ENCODE assay signal across 8 cellular contexts in the genomic region with DNA sequence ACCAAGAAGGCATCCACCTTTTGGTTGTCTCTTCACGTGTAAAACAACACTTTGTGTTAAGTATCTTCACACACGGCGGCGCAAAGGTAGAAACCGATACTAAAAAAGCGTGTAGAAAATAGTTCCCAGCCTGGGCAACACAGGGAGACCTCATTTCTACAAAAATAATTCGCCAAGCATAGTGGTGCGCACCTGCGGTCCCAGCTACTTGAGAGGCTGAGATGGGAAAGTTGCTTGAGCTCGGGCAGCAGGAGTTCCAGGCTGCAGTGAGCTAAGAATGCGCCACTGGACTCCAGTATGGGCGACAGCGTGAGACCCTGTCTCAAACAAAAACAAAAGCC. TPM values are rescaled to one million over a fixed set of nuclear protein-coding genes. Genes with fewer than 3 reads are reported as not detected.
A peak's percentile ranks its signal among the peaks of the same experiment; 100 is the strongest.
DNase-seq lines count a peak whose midpoint lies in the region; ATAC-seq, FAIRE-seq and TF ChIP-seq lines count a peak whose summit lies in the region.

No MANE protein-coding gene starts in this region.

- TF ChIP-seq CTCF in SU-DHL-6 (IDR thresholded peaks at IDR 0.05; ENCODE audit: insufficient read depth, low read length, poor library complexity, severe bottlenecking) (no peak), heart right ventricle (IDR thresholded peaks at IDR 0.05) (no peak), smooth muscle cell (IDR thresholded peaks at IDR 0.05; ENCODE audit: borderline replicate concordance, insufficient read depth, poor library complexity, severe bottlenecking) (no peak)

- no peaks in the 10 kb centered on the region for H3K9me3 ChIP-seq in SU-DHL-6 (ENCODE audit: insufficient read depth, low read length)
- H3K9me3 ChIP-seq in heart right ventricle, result no peaks in the 10 kb centered on the region
- no peaks in the 10 kb centered on the region for H3K9me3 ChIP-seq in smooth muscle cell (replicated peaks; ENCODE audit: low read depth)

- H3K79me2 ChIP-seq in SU-DHL-6 (ENCODE audit: insufficient read depth, low read length), result peaks cover 47% of the 10 kb centered on the region
- peaks cover 35% of the 10 kb centered on the region for H3K79me2 ChIP-seq in smooth muscle cell (ENCODE audit: low read depth)

- H3K4me3 ChIP-seq in SU-DHL-6 (ENCODE audit: insufficient read depth, low read length, poor library complexity, severe bottlenecking) (peak overlapping the region; percentile 98), heart right ventricle (peak overlapping the region; percentile 76 to 98 (median 88)), smooth muscle cell (peak overlapping the region; percentile 75)

- H2AFZ ChIP-seq in SU-DHL-6 (ENCODE audit: low read depth, low read length, severe bottlenecking) (peak overlapping the region; percentile 58), smooth muscle cell (ENCODE audit: low read depth) (peak overlapping the region; percentile 87)

- peak overlapping the region; percentile 93 for H3K9ac ChIP-seq in SU-DHL-6 (ENCODE audit: low read length)
- H3K9ac ChIP-seq in smooth muscle cell (ENCODE audit: low read depth), result peak overlapping the region; percentile 91

- H3K9me2 ChIP-seq in SU-DHL-6 (replicated peaks; ENCODE audit: insufficient read depth, low read length), result no peaks in the 10 kb centered on the region

- H3F3A ChIP-seq in SU-DHL-6 (ENCODE audit: insufficient read depth) (peaks cover 13% of the 10 kb centered on the region), smooth muscle cell (ENCODE audit: low read depth) (no peaks in the 10 kb centered on the region)

- intact Hi-C loops in heart right ventricle (cut with DNase I), result loop anchor here in 7 of 10 donors (1.0 to 5.0 kb wide), 7 partner anchors 43 to 263 kb away; a partner anchor contains a TSS

- no peak for DNase-seq in heart right ventricle
- DNase-seq in smooth muscle cell (lab: John Stamatoyannopoulos, UW; ENCODE audit: unreplicated experiment), result no peak
- no peak for DNase-seq in NCI-H1436 treated with DMSO at 0.1 percent for 48 hours (lab: John Stamatoyannopoulos, UW)
- no peak for DNase-seq in H54 (ENCODE audit: insufficient read length, low spot score)
- DNase-seq in OCI-M1 (lab: John Stamatoyannopoulos, UW), result no peak

- TF ChIP-seq POLR2A in H54 (IDR thresholded peaks at IDR 0.05; ENCODE audit: low read depth, low read length), result no peak

- 0 out of 2 replicates have a peak, but pooled peaks cover 8% of the 10 kb centered on the region for H4K20me1 ChIP-seq in SU-DHL-6 (ENCODE audit: low read depth, low read length)
- H4K20me1 ChIP-seq in smooth muscle cell (ENCODE audit: low read depth), result peaks cover 27% of the 10 kb centered on the region

- H3K4me2 ChIP-seq in SU-DHL-6 (ENCODE audit: low read depth, low read length, poor library complexity, severe bottlenecking), result peak overlapping the region; percentile 92
- H3K4me2 ChIP-seq in smooth muscle cell, result peak overlapping the region; percentile 97

- H3K27me3 ChIP-seq in SU-DHL-6 (ENCODE audit: low read length) (no peaks in the 10 kb centered on the region), heart right ventricle (no peaks in the 10 kb centered on the region), smooth muscle cell (ENCODE audit: low read depth) (no peaks in the 10 kb centered on the region)

- no peaks in the 10 kb centered on the region for H3K36me3 ChIP-seq in SU-DHL-6 (ENCODE audit: low read length)
- H3K36me3 ChIP-seq in heart right ventricle, result peaks cover 0 to 37% (median 8%) of the 10 kb centered on the region in 9 donors
- peaks cover 6% of the 10 kb centered on the region for H3K36me3 ChIP-seq in smooth muscle cell (ENCODE audit: low read depth)

- 1 to 2% methylated on average over 13 of the region's 13 CpGs for WGBS in heart right ventricle, 2 donors
- 9% methylated on average over 13 of the region's 13 CpGs for WGBS in smooth muscle cell (ENCODE audit: low lambda C conversion rate)

- peak; percentile 5 for ATAC-seq in GM18520 (IDR thresholded peaks at IDR 0.05; ENCODE audit: unreplicated experiment)
- peak; percentile 25 for ATAC-seq in HG02798 (IDR thresholded peaks at IDR 0.05; ENCODE audit: poor library complexity, unreplicated experiment)
- peak in 3 of 8 donors; percentile 19 to 45 (median 37) for ATAC-seq in heart right ventricle

- peaks cover 0 to 37% (median 28%) of the 10 kb centered on the region in 9 donors for H3K4me1 ChIP-seq in heart right ventricle
- peaks cover 13% of the 10 kb centered on the region for H3K4me1 ChIP-seq in smooth muscle cell (ENCODE audit: low read depth)

- FAIRE-seq in H54 (lab: Jason Lieb, UNC), result no peak

- H3K27ac ChIP-seq in SU-DHL-6 (ENCODE audit: low read depth, low read length), result peak overlapping the region; percentile 96
- H3K27ac ChIP-seq in heart right ventricle, result peak overlapping the region; percentile 88 to 98 (median 95)
- peak overlapping the region; percentile 94 for H3K27ac ChIP-seq in smooth muscle cell (ENCODE audit: low read depth)

RNA-seq across cellular contexts. Expression of a gene that starts 0.6 kb away (rescaled TPM):
- total RNA-seq in heart right ventricle (10 to 100 TPM; 26.5 to 37.7 (median 33.4) TPM), smooth muscle cell (65.2 and 67.6 TPM in 2 replicates)
- polyA plus RNA-seq in heart right ventricle (10 to 100 TPM; 18.1 to 59.5 TPM), smooth muscle cell (29.9 and 30.1 TPM in 2 replicates)

RNA-seq across cellular contexts. Expression of a gene that starts 46.3 kb away (rescaled TPM):
- total RNA-seq in heart right ventricle, result 10 to 100 TPM; 21.1 to 37.3 (median 28.3) TPM
- polyA plus RNA-seq in heart right ventricle, result 10 to 100 TPM in 1 of 2 donors, 1 to 10 TPM in 1; 6.7 to 31.4 TPM
- total RNA-seq in smooth muscle cell, result 7.7 and 19.6 TPM in 2 replicates
- polyA plus RNA-seq in smooth muscle cell, result 7.8 and 9.1 TPM in 2 replicates

RNA-seq across cellular contexts. Expression of a gene that starts 46.5 kb away (rescaled TPM):
- 1 to 10 TPM; 1.9 to 3.6 (median 2.8) TPM for total RNA-seq in heart right ventricle
- 1 to 10 TPM; 2.9 to 5.4 TPM for polyA plus RNA-seq in heart right ventricle
- 34.5 and 49.3 TPM in 2 replicates for total RNA-seq in smooth muscle cell
- 27.9 and 41.7 TPM in 2 replicates for polyA plus RNA-seq in smooth muscle cell
